ENCODE assay signal across 19 cellular contexts in genomic region chr1:194300340-194300739, GRCh38.
DNase-seq lines count a peak whose midpoint lies in the region; TF ChIP-seq lines count a peak whose summit lies in the region.
"Had no signal": no experiment of that assay in that cellular context is flagged by ENCODE, and none has a peak within 500 bp of the region (broad histone marks: within the 10 kb centered on the region; RNA-seq: fewer than 3 reads in every experiment).

No MANE protein-coding gene starts in this region.

- TF ChIP-seq CTCF in glutamatergic neuron (IDR thresholded peaks at IDR 0.05; ENCODE audit: partially characterized antibody, unreplicated experiment) (no peak), GM10266 (IDR thresholded peaks at IDR 0.05; ENCODE audit: control insufficient read depth, insufficient read depth, low read depth, missing control alignments) (no peak)

- DNase-seq in NCI-H2171 treated with DMSO at 0.1 percent for 48 hours (lab: John Stamatoyannopoulos, UW) (peak; percentile 21), NCI-H2171 (lab: John Stamatoyannopoulos, UW) (no peak), NCI-H446 treated with DMSO at 0.1 percent for 48 hours (lab: John Stamatoyannopoulos, UW) (peak; percentile 98), glutamatergic neuron (no peak), GM10266 (ENCODE audit: extremely low spot score) (no peak), hypothalamus (lab: John Stamatoyannopoulos, UW) (no peak), putamen (ENCODE audit: low spot score) (no peak)
- no peak for DNase-seq in activated effector memory CD4-positive, alpha-beta T cell treated with anti-CD3 and anti-CD28 coated beads, Interleukin-2, amount 50 U/mL, for 16 hours
- DNase-seq: DMS79 treated with DMSO at 0.1 percent for 48 hours, GM23248, H9, Karpas-422, NCI-H1417, NCI-H2081 treated with DMSO at 0.1 percent for 48 hours, NCI-H2227 treated with DMSO at 0.1 percent for 48 hours, NCI-H524, NCI-H82, T-helper 2 cell had no signal

- peak overlapping the region; percentile 52 for H3K27ac Mint-ChIP-seq in glutamatergic neuron (ENCODE audit: unreplicated experiment)
- H3K27ac Mint-ChIP-seq: H9 had no signal

- peaks cover 11% of the 10 kb centered on the region for H3K4me1 Mint-ChIP-seq in glutamatergic neuron (ENCODE audit: low read depth, unreplicated experiment)
- H3K4me1 Mint-ChIP-seq: H9 had no signal

- no peak overlapping the region for H3K4me3 Mint-ChIP-seq in glutamatergic neuron (ENCODE audit: unreplicated experiment)
- H3K4me3 Mint-ChIP-seq: CD14-positive monocyte, H9 had no signal

- H3K27me3 Mint-ChIP-seq in glutamatergic neuron (ENCODE audit: unreplicated experiment) = no peaks in the 10 kb centered on the region

- H3K36me3 Mint-ChIP-seq in glutamatergic neuron (ENCODE audit: unreplicated experiment) = no peaks in the 10 kb centered on the region
- H3K36me3 Mint-ChIP-seq: CD14-positive monocyte had no signal

- H3K9me3 Mint-ChIP-seq in glutamatergic neuron (ENCODE audit: unreplicated experiment) = peaks cover 6% of the 10 kb centered on the region
- H3K9me3 Mint-ChIP-seq: CD14-positive monocyte, H9 had no signal

Comparison
In these comparisons a context has a peak if more than half of its experiments do, and no peak if none do; other contexts are left out.
1. DNase-seq: peak in NCI-H2171 treated with DMSO at 0.1 percent for 48 hours (single experiment) and NCI-H446 treated with DMSO at 0.1 percent for 48 hours (single experiment); none in NCI-H2171 (single experiment), glutamatergic neuron (single experiment), GM10266 (single experiment), hypothalamus (0 of 51), putamen (single experiment) and activated effector memory CD4-positive, alpha-beta T cell treated with anti-CD3 and anti-CD28 coated beads, Interleukin-2, amount 50 U/mL, for 16 hours (single experiment).